In genomic region chr6:1388081-1388926, GRCh38 we compare ENCODE assay signal across 8 cellular contexts. TPM values are rescaled to one million over a fixed set of nuclear protein-coding genes. Genes with fewer than 3 reads are reported as not detected.
DNase-seq lines count a peak whose midpoint lies in the region; ATAC-seq and TF ChIP-seq lines count a peak whose summit lies in the region.
"Had no signal": no experiment of that assay in that cellular context is flagged by ENCODE, and none has a peak within 500 bp of the region (broad histone marks: within the 10 kb centered on the region; RNA-seq: fewer than 3 reads in every experiment).

No MANE protein-coding gene starts in this region.

- peak overlapping the region; percentile 68 to 81 for H3K27ac ChIP-seq in esophagus (ENCODE audit: low read depth in 2 of 2, low read length in 1 of 2)

- TF ChIP-seq CTCF in osteocyte (IDR thresholded peaks at IDR 0.05), result no peak

- no peaks in the 10 kb centered on the region for H3K9me3 Mint-ChIP-seq in osteocyte (ENCODE audit: unreplicated experiment)

- peak overlapping the region; percentile 73 for H3K4me3 Mint-ChIP-seq in osteocyte (ENCODE audit: unreplicated experiment)

- WGBS in esophagus, 2 donors, result 15 to 21% methylated on average over 20 to 22 of the region's 22 CpGs

- no peak for ATAC-seq in HG03025 (IDR thresholded peaks at IDR 0.05; ENCODE audit: low FRiP score, unreplicated experiment)
- ATAC-seq in GM21515 (IDR thresholded peaks at IDR 0.05; ENCODE audit: unreplicated experiment), result no peak

- H3K36me3 ChIP-seq in esophagus (ENCODE audit: control insufficient read depth in 2 of 2, insufficient read depth in 2 of 2, low read length in 1 of 2), result no peaks in the 10 kb centered on the region

- H3K4me3 ChIP-seq in esophagus (ENCODE audit: low read depth in 1 of 2, low read length in 2 of 2), result peak overlapping the region; percentile 8 to 69

- peaks cover 5 to 11% of the 10 kb centered on the region in 2 donors for H3K4me1 ChIP-seq in esophagus (ENCODE audit: control insufficient read depth in 2 of 2, insufficient read depth in 2 of 2, low read length in 1 of 2)

- peaks cover 42% of the 10 kb centered on the region for H3K4me1 Mint-ChIP-seq in osteocyte (ENCODE audit: unreplicated experiment)

- H3K27me3 ChIP-seq in esophagus (ENCODE audit: control insufficient read depth in 1 of 2, insufficient read depth in 2 of 2, low read length in 2 of 2), result peaks cover 15 to 26% of the 10 kb centered on the region in 2 donors

- peaks cover 67% of the 10 kb centered on the region for H3K27me3 Mint-ChIP-seq in osteocyte (ENCODE audit: unreplicated experiment)

- peaks cover 0 to 2% of the 10 kb centered on the region in 2 donors for H3K9me3 ChIP-seq in esophagus (ENCODE audit: control insufficient read depth in 2 of 2, insufficient read depth in 1 of 2, low read depth in 1 of 2, low read length in 1 of 2)

- no peak overlapping the region for H3K27ac Mint-ChIP-seq in osteocyte (ENCODE audit: unreplicated experiment)

- DNase-seq in Daoy (ENCODE audit: low read depth) (peak; percentile 30), NCI-H69 (lab: John Stamatoyannopoulos, UW) (peak; percentile 6), osteocyte (ENCODE audit: extremely low spot score, unreplicated experiment) (no peak), epidermal melanocyte (ENCODE audit: insufficient read length, low spot score) (no peak)
- DNase-seq: NCI-H345 had no signal

- H3K36me3 Mint-ChIP-seq in osteocyte (ENCODE audit: unreplicated experiment), result peaks cover 4% of the 10 kb centered on the region

RNA-seq across cellular contexts. Expression of gene FOXF2, which starts 1.1 kb away (rescaled TPM):
- total RNA-seq in Daoy (2014; rRNA removed; shearing (Covaris generic)), result 1.6 and 2.7 TPM in 2 replicates
- 1 to 10 TPM; 2.3 to 8.1 TPM for polyA plus RNA-seq in esophagus
- 1.5 and 1.8 TPM in 2 replicates for total RNA-seq in osteocyte

Comparison
In these comparisons a context has a peak if more than half of its experiments do, and no peak if none do; other contexts are left out.
1. DNase-seq: peak in Daoy (single experiment) and NCI-H69 (single experiment); none in osteocyte (single experiment) and epidermal melanocyte (single experiment).